ENCODE assay signal across 13 cellular contexts in genomic region chr1:162873671-162874666, GRCh38. TPM values are rescaled to one million over a fixed set of nuclear protein-coding genes. Genes with fewer than 3 reads are reported as not detected.
DNase-seq lines count a peak whose midpoint lies in the region; ATAC-seq and TF ChIP-seq lines count a peak whose summit lies in the region.
"Had no signal": no experiment of that assay in that cellular context is flagged by ENCODE, and none has a peak within 500 bp of the region (broad histone marks: within the 10 kb centered on the region; RNA-seq: fewer than 3 reads in every experiment).

No MANE protein-coding gene starts in this region.

- ATAC-seq in right lobe of liver (peak; percentile 94 to 99 (median 96)), HG03354 (IDR thresholded peaks at IDR 0.05; ENCODE audit: poor library complexity, severe bottlenecking, unreplicated experiment) (no peak), HG03521 (IDR thresholded peaks at IDR 0.05; ENCODE audit: unreplicated experiment) (no peak), GM21390 (IDR thresholded peaks at IDR 0.05; ENCODE audit: unreplicated experiment) (no peak)

- no peaks in the 10 kb centered on the region for H3K9me3 ChIP-seq in right lobe of liver

- peak; percentile 67 for TF ChIP-seq CTCF in astrocyte of the cerebellum (IDR thresholded peaks at IDR 0.05; ENCODE audit: low read depth, low read length, missing control alignments)
- TF ChIP-seq CTCF in right lobe of liver (IDR thresholded peaks at IDR 0.05) = no peak

- DNase-seq in COLO668 (lab: John Stamatoyannopoulos, UW; ENCODE audit: unreplicated experiment) = peak; percentile 46
- peak; percentile 64 for DNase-seq in NCI-H1092 treated with DMSO at 0.1 percent for 48 hours (lab: John Stamatoyannopoulos, UW)
- peak; percentile 72 for DNase-seq in astrocyte of the cerebellum (ENCODE audit: low read depth)
- DNase-seq in right lobe of liver = no peak
- no peak for DNase-seq in NCI-H2227 treated with DMSO at 0.1 percent for 48 hours (lab: John Stamatoyannopoulos, UW)
- DNase-seq: activated CD8-positive, alpha-beta memory T cell treated with anti-CD3 and anti-CD28 coated beads for 24 hours; CD4-positive, alpha-beta T cell; RPMI8226 had no signal

- H3K27me3 ChIP-seq in right lobe of liver = no peaks in the 10 kb centered on the region

- in situ Hi-C loops in astrocyte of the cerebellum (cut with HindIII; ENCODE audit: low sequenced_read_pairs) = loop anchor here (25.0 kb wide), 1 partner anchor 438 kb away; the partner anchor contains the start of gene NUF2

- no peak for TF ChIP-seq POLR2A in right lobe of liver (IDR thresholded peaks at IDR 0.05)

- H3K4me1 ChIP-seq in right lobe of liver = peaks cover 0 to 14% (median 0%) of the 10 kb centered on the region in 4 donors

- WGBS in right lobe of liver (ENCODE audit: insufficient coverage, low coverage, low lambda C conversion rate, missing lambda C conversion rate) = 55% methylated on average over 8 of the region's 8 CpGs

- no peaks in the 10 kb centered on the region for H3K36me3 ChIP-seq in right lobe of liver

- H3K27ac ChIP-seq in right lobe of liver = no peak overlapping the region
- H3K27ac ChIP-seq: KMS-11 had no signal

- intact Hi-C loops in right lobe of liver (cut with DNase I) = no loop called here

- H3K4me3 ChIP-seq in astrocyte of the cerebellum (ENCODE audit: low read depth, low read length) (no peak overlapping the region), right lobe of liver (no peak overlapping the region)

RNA-seq across cellular contexts. Expression of gene CCDC190, which starts 13.0 kb away (rescaled TPM):
- not detected for total RNA-seq in right lobe of liver
- total RNA-seq: CD4-positive, alpha-beta T cell; subcutaneous adipose tissue had no signal

Comparison
In these comparisons a context has a peak if more than half of its experiments do, and no peak if none do; other contexts are left out.
1. DNase-seq: peak in COLO668 (single experiment), NCI-H1092 treated with DMSO at 0.1 percent for 48 hours (single experiment) and astrocyte of the cerebellum (single experiment); none in right lobe of liver (0 of 3) and NCI-H2227 treated with DMSO at 0.1 percent for 48 hours (single experiment).
2. ATAC-seq: peak in right lobe of liver (4 of 4); none in HG03354 (single experiment), HG03521 (single experiment) and GM21390 (single experiment).